In genomic region chr6:10156875-10157274, GRCh38 we compare ENCODE assay signal across 36 cellular contexts.
"Had no signal": no experiment of that assay in that cellular context is flagged by ENCODE, and none has a peak within 500 bp of the region (broad histone marks: within the 10 kb centered on the region; RNA-seq: fewer than 3 reads in every experiment).

No MANE protein-coding gene starts in this region.

- H3K9me3 ChIP-seq: MG63 had no signal

- DNase-seq: Karpas-422, Kasumi-1, MG63, MM.1S, MV-4-11, NCI-H1048, NCI-H1092, NCI-H1092 treated with DMSO at 0.1 percent for 48 hours, NCI-H1105, NCI-H1105 treated with DMSO at 0.1 percent for 48 hours, NCI-H1417, NCI-H1417 treated with DMSO at 0.1 percent for 48 hours, NCI-H1436, NCI-H1436 treated with DMSO at 0.1 percent for 48 hours, NCI-H146, NCI-H1694, NCI-H1694 treated with DMSO at 0.1 percent for 48 hours, NCI-H187, NCI-H187 treated with DMSO at 0.1 percent for 48 hours, NCI-H1930, NCI-H2029, NCI-H2029 treated with DMSO at 0.1 percent for 48 hours, NCI-H2081, NCI-H2081 treated with DMSO at 0.1 percent for 48 hours, NCI-H2107, NCI-H2171, NCI-H2171 treated with DMSO at 0.1 percent for 48 hours, NCI-H2227 treated with DMSO at 0.1 percent for 48 hours, NCI-H226, NCI-H345, NCI-H446, NCI-H446 treated with DMSO at 0.1 percent for 48 hours, NCI-H510A, NCI-H510A treated with DMSO at 0.1 percent for 48 hours, NCI-H524, NCI-H524 treated with DMSO at 0.1 percent for 48 hours had no signal

- H3K4me3 ChIP-seq: MG63 had no signal

- H3K36me3 ChIP-seq: MG63 had no signal

- H3K27me3 ChIP-seq: MG63 had no signal
